8 cellular contexts compared by ENCODE assay signal in the genomic region with DNA sequence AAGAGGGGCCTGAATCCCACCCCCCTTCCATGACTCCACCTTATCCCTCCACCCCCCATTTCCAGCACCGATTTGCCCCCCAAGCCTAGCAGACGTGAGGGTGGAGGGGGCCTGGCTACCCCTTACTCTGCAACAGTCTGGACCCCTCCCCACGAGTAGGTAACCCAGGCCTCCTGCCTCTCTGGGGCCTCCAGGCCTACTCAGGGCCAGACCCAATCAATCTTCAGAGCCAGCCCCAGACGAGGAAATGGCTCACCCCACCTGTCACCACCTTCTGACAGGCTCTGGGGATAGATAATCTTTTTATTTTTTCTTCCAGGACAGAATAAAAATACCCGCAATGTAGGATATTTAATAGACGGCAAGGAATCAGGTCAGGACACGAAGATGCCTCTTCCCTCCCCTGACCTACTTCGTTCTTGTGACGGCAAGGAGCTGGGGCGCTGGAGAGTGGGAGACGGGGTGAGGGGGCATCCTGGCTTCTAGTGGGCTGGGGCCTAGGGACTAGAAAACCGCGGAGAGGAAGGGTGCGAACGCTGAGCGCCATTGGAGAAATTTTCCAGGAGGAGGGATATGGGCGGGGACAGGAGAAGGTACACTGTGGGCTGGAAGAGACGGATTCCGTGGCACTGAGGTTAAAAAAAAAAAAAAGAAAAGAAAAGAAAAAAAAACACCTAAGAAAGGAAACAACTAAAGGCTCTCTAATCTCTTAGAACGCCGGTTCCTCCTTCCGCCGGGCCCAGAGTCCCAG. TPM values are rescaled to one million over a fixed set of nuclear protein-coding genes. Genes with fewer than 3 reads are reported as not detected.
DNase-seq lines count a peak whose midpoint lies in the region; ATAC-seq and TF ChIP-seq lines count a peak whose summit lies in the region.

No MANE protein-coding gene starts in this region.

- H3K4me1 Mint-ChIP-seq in activated naive CD4-positive, alpha-beta T cell treated with anti-CD3 and anti-CD28 coated beads for 36 hours (ENCODE audit: low read depth): peaks cover 27% of the 10 kb centered on the region

- no peaks in the 10 kb centered on the region for H3K79me2 ChIP-seq in Karpas-422 (ENCODE audit: low read length)

- H3K9me2 ChIP-seq in Karpas-422 (replicated peaks; ENCODE audit: insufficient read depth, low read length): no peaks in the 10 kb centered on the region

- TF ChIP-seq CTCF in A673 (conservative IDR thresholded peaks at IDR 0.05; ENCODE audit: low read depth, low read length): no peak
- TF ChIP-seq CTCF in left ventricle myocardium inferior (IDR thresholded peaks at IDR 0.05; ENCODE audit: borderline replicate concordance): no peak

- H3K27me3 Mint-ChIP-seq in activated naive CD4-positive, alpha-beta T cell treated with anti-CD3 and anti-CD28 coated beads for 36 hours (ENCODE audit: low read depth): peaks cover 4% of the 10 kb centered on the region

- no peak overlapping the region for H3K27ac ChIP-seq in A673 (ENCODE audit: low read depth, low read length, poor library complexity, severe bottlenecking)
- no peak overlapping the region for H3K27ac ChIP-seq in Karpas-422 (ENCODE audit: low read length)
- H3K27ac ChIP-seq in left ventricle myocardium inferior (replicated peaks): peak overlapping the region; percentile 92

- intact Hi-C loops in A673 (cut with micrococcal nuclease; ENCODE audit: unreplicated experiment): loop anchor here (5.0 kb wide), 1 partner anchor 90 kb away; no protein-coding TSS in a partner anchor
- intact Hi-C loops in activated naive CD4-positive, alpha-beta T cell treated with anti-CD3 and anti-CD28 coated beads for 36 hours (cut with micrococcal nuclease): loop anchor here (2.0 to 5.0 kb wide), 6 partner anchors 300 to 595 kb away; partner anchors contain the start of genes CISD3, PIP4K2B and RPL23
- intact Hi-C loops in left ventricle myocardium inferior (cut with micrococcal nuclease): loop anchor here (5.0 kb wide), 1 partner anchor 170 kb away; no protein-coding TSS in a partner anchor

- H3K9me3 ChIP-seq in A673 (ENCODE audit: low read depth, low read length, poor library complexity, severe bottlenecking): no peaks in the 10 kb centered on the region
- H3K9me3 ChIP-seq in Karpas-422 (ENCODE audit: low read length): no peaks in the 10 kb centered on the region
- H3K9me3 ChIP-seq in left ventricle myocardium inferior (replicated peaks): no peaks in the 10 kb centered on the region

- H3K9ac ChIP-seq in Karpas-422 (ENCODE audit: low read length): no peak overlapping the region

- peak overlapping the region; percentile 95 for H3K27ac Mint-ChIP-seq in activated naive CD4-positive, alpha-beta T cell treated with anti-CD3 and anti-CD28 coated beads for 36 hours

- peaks cover 2% of the 10 kb centered on the region for H3K36me3 Mint-ChIP-seq in activated naive CD4-positive, alpha-beta T cell treated with anti-CD3 and anti-CD28 coated beads for 36 hours (ENCODE audit: low read depth)

- no TSS peak for BruUV-seq in A673 (replicated peaks; lab: Mats Ljungman, UMichigan)

- H3K4me3 ChIP-seq in A673 (ENCODE audit: low read depth, low read length, poor library complexity, severe bottlenecking): peak overlapping the region; percentile 87
- H3K4me3 ChIP-seq in Karpas-422 (ENCODE audit: low read length): peak overlapping the region; percentile 90; the same call in 1 of the 2 replicates
- peak overlapping the region; percentile 75 for H3K4me3 ChIP-seq in left ventricle myocardium inferior
- peak overlapping the region; percentile 83 for H3K4me3 ChIP-seq in skeletal muscle cell (ENCODE audit: low read depth, low read length)

- H2AFZ ChIP-seq in Karpas-422 (ENCODE audit: low read length): no peak overlapping the region; the same call in 1 of the 2 replicates

- CTCF ChIA-PET in A673 (lab: Charles Lee): interaction anchor here (0.5 to 1.8 kb wide), 9 partner anchors 12 to 568 kb away, joined by 3 to 35 read pairs (median 6); partner anchors contain the start of gene RPL19
- CTCF ChIA-PET in activated naive CD4-positive, alpha-beta T cell treated with anti-CD3 and anti-CD28 coated beads for 36 hours (lab: Charles Lee): interaction anchor here (0.6 to 4.9 kb wide), 30 partner anchors 8 to 421 kb away, joined by 3 to 106 read pairs (median 5); partner anchors contain the start of genes ARL5C and LASP1

- H3K4me1 ChIP-seq in A673 (ENCODE audit: insufficient read depth, low read length, poor library complexity, severe bottlenecking) (no peaks in the 10 kb centered on the region), Karpas-422 (ENCODE audit: low read length) (peaks cover 17% of the 10 kb centered on the region), left ventricle myocardium inferior (peaks cover 37% of the 10 kb centered on the region)

- no peaks in the 10 kb centered on the region for H3K9me3 Mint-ChIP-seq in activated naive CD4-positive, alpha-beta T cell treated with anti-CD3 and anti-CD28 coated beads for 36 hours

- H3K27me3 ChIP-seq in A673 (replicated peaks; ENCODE audit: insufficient read depth, low read depth, low read length, poor library complexity): no peaks in the 10 kb centered on the region
- no peaks in the 10 kb centered on the region for H3K27me3 ChIP-seq in Karpas-422 (ENCODE audit: low read length)
- peaks cover 43% of the 10 kb centered on the region for H3K27me3 ChIP-seq in left ventricle myocardium inferior (ENCODE audit: low read depth)

- ATAC-seq in GM18498 (IDR thresholded peaks at IDR 0.05; ENCODE audit: unreplicated experiment): no peak
- ATAC-seq in GM21576 (IDR thresholded peaks at IDR 0.05; ENCODE audit: unreplicated experiment): no peak

- POLR2A ChIA-PET in A673 (lab: Charles Lee; ENCODE audit: low non-redundant PET): no interaction called here

- H3K4me3 Mint-ChIP-seq in activated naive CD4-positive, alpha-beta T cell treated with anti-CD3 and anti-CD28 coated beads for 36 hours: peak overlapping the region; percentile 94

- DNase-seq in A673 (ENCODE audit: low spot score) (no peak), Karpas-422 (peak; percentile 44), left ventricle myocardium inferior (peak; percentile 43), skeletal muscle cell (ENCODE audit: low read depth) (no peak), SKM-1 treated with dmso at 0.1 percent for 144 hours (lab: John Stamatoyannopoulos, UW; ENCODE audit: unreplicated experiment) (no peak)
- DNase-seq in activated naive CD4-positive, alpha-beta T cell treated with anti-CD3 and anti-CD28 coated beads for 36 hours: peak; percentile 52

- no peaks in the 10 kb centered on the region for H3K36me3 ChIP-seq in A673 (ENCODE audit: insufficient read depth, low read length, poor library complexity, severe bottlenecking)
- no peaks in the 10 kb centered on the region for H3K36me3 ChIP-seq in Karpas-422 (ENCODE audit: insufficient read depth, low read length)
- H3K36me3 ChIP-seq in left ventricle myocardium inferior: no peaks in the 10 kb centered on the region

- H4K20me1 ChIP-seq in Karpas-422 (ENCODE audit: insufficient read depth, low read depth, low read length): no peaks in the 10 kb centered on the region

- peak overlapping the region; percentile 69 for H3K4me2 ChIP-seq in Karpas-422 (ENCODE audit: low read depth, low read length, poor library complexity, severe bottlenecking)

RNA-seq across cellular contexts. Expression of gene PLXDC1, which starts 0.9 kb away (rescaled TPM):
- total RNA-seq in A673 (2021) (0.28 and 0.75 TPM in 2 replicates), left ventricle myocardium inferior (12.2 TPM)
- total RNA-seq in Karpas-422 (2014; rRNA removed; shearing (Covaris generic); ENCODE audit: low replicate concordance): not detected in 2 replicates
- 1 to 10 TPM; 1.2 to 1.4 TPM for total RNA-seq in activated naive CD4-positive, alpha-beta T cell treated with anti-CD3 and anti-CD28 coated beads for 36 hours

RNA-seq across cellular contexts. Expression of gene ARL5C, which starts 13.7 kb away (rescaled TPM):
- total RNA-seq in A673 (2021) (not detected in 2 replicates), left ventricle myocardium inferior (not detected)
- total RNA-seq in Karpas-422 (2014; rRNA removed; shearing (Covaris generic); ENCODE audit: low replicate concordance): not detected in 2 replicates
- not detected for total RNA-seq in activated naive CD4-positive, alpha-beta T cell treated with anti-CD3 and anti-CD28 coated beads for 36 hours

RNA-seq across cellular contexts. Expression of gene CACNB1, which starts 45.2 kb away (rescaled TPM):
- total RNA-seq in A673 (2021) (8.0 and 10.4 TPM in 2 replicates), left ventricle myocardium inferior (3.7 TPM)
- total RNA-seq in Karpas-422 (2014; rRNA removed; shearing (Covaris generic); ENCODE audit: low replicate concordance): 9.1 and 13.6 TPM in 2 replicates
- total RNA-seq in activated naive CD4-positive, alpha-beta T cell treated with anti-CD3 and anti-CD28 coated beads for 36 hours: 1 to 10 TPM; 5.3 to 5.9 TPM

RNA-seq across cellular contexts. Expression of gene RPL19, which starts 47.8 kb away (rescaled TPM):
- total RNA-seq in A673 (2021) (950 and 1,115 TPM in 2 replicates), left ventricle myocardium inferior (944 TPM)
- 2,922 and 4,663 TPM in 2 replicates for total RNA-seq in Karpas-422 (2014; rRNA removed; shearing (Covaris generic); ENCODE audit: low replicate concordance)
- total RNA-seq in activated naive CD4-positive, alpha-beta T cell treated with anti-CD3 and anti-CD28 coated beads for 36 hours: 1,000 to 10,000 TPM; 3,280 to 3,392 TPM

Comparison
In these comparisons a context has a peak if more than half of its experiments do, and no peak if none do; other contexts are left out.
1. DNase-seq: peak in Karpas-422 (single experiment), activated naive CD4-positive, alpha-beta T cell treated with anti-CD3 and anti-CD28 coated beads for 36 hours (single experiment) and left ventricle myocardium inferior (single experiment); none in A673 (single experiment), skeletal muscle cell (single experiment) and SKM-1 treated with dmso at 0.1 percent for 144 hours (single experiment).
2. Peak in every context shown above with its lines, with median percentiles within 50 percentile points of each other: H3K4me3 ChIP-seq.